Comparison of ENCODE assay signal across 18 cellular contexts in genomic region chr15:99720533-99720932, GRCh38. TPM values are rescaled to one million over a fixed set of nuclear protein-coding genes. Genes with fewer than 3 reads are reported as not detected.
DNase-seq lines count a peak whose midpoint lies in the region; ATAC-seq and FAIRE-seq lines count a peak whose summit lies in the region.
"Had no signal": no experiment of that assay in that cellular context is flagged by ENCODE, and none has a peak within 500 bp of the region (broad histone marks: within the 10 kb centered on the region; RNA-seq: fewer than 3 reads in every experiment).

No MANE protein-coding gene starts in this region.

- no peaks in the 10 kb centered on the region for H3K27me3 ChIP-seq in CD4-positive, alpha-beta memory T cell (ENCODE audit: insufficient read depth, low read length)
- H3K27me3 ChIP-seq: foreskin keratinocyte had no signal

- DNase-seq in CD4-positive, alpha-beta memory T cell: no peak
- DNase-seq in Jurkat, Clone E6-1 (ENCODE audit: low read depth, low spot score): peak; percentile 44
- DNase-seq in activated T-cell treated with anti-CD3 and anti-CD28 coated beads, Interleukin-2, amount 50 U/mL, for 72 hours: no peak
- no peak for DNase-seq in naive B cell
- DNase-seq in HTR-8/SVneo (ENCODE audit: insufficient read length, low spot score): no peak
- DNase-seq in SIG-M5 (lab: John Stamatoyannopoulos, UW): no peak
- DNase-seq in iPS-NIHi11 (ENCODE audit: low spot score): no peak
- DNase-seq: activated CD8-positive, alpha-beta memory T cell treated with anti-CD3 and anti-CD28 coated beads, Interleukin-2, amount 50 U/mL, for 48 hours; AML-193; amygdala; DMS79; foreskin keratinocyte; NCI-H2029 treated with DMSO at 0.1 percent for 48 hours; NCI-H526 had no signal

- H3K4me3 ChIP-seq in CD4-positive, alpha-beta memory T cell (ENCODE audit: low read length in 2 of 2): no peak overlapping the region
- H3K4me3 ChIP-seq in Jurkat, Clone E6-1 (ENCODE audit: low read length): no peak overlapping the region

- peak overlapping the region; percentile 19 to 88 (median 71) for H3K27ac Mint-ChIP-seq in CD4-positive, alpha-beta memory T cell
- H3K27ac Mint-ChIP-seq in activated T-cell treated with anti-CD3 and anti-CD28 coated beads, Interleukin-2, amount 50 U/mL, for 72 hours: peak overlapping the region; percentile 74
- peak overlapping the region; percentile 1 to 71 (median 32) for H3K27ac Mint-ChIP-seq in naive B cell
- H3K27ac Mint-ChIP-seq: type B pancreatic cell had no signal

- H3K9me3 ChIP-seq in CD4-positive, alpha-beta memory T cell (ENCODE audit: control insufficient read depth in 1 of 2, low read length in 2 of 2): no peaks in the 10 kb centered on the region

- H3K27ac ChIP-seq in CD4-positive, alpha-beta memory T cell (ENCODE audit: low read depth, low read length): no peak overlapping the region
- H3K27ac ChIP-seq: foreskin keratinocyte had no signal

- ATAC-seq in activated T-cell treated with anti-CD3 and anti-CD28 coated beads, Interleukin-2, amount 50 U/mL, for 72 hours (replicated peaks in 1 of 2): peak in 1 of 2 donors; percentile 49
- ATAC-seq in naive B cell (ENCODE audit: low read depth in 2 of 2): peak; percentile 48 to 56
- ATAC-seq in HG02763 (IDR thresholded peaks at IDR 0.05; ENCODE audit: unreplicated experiment): no peak
- ATAC-seq: foreskin keratinocyte had no signal

- FAIRE-seq in HTR-8/SVneo (lab: Jason Lieb, UNC): no peak
- FAIRE-seq: endometrium, RCC 7860 had no signal

- CTCF ChIA-PET in CD4-positive, alpha-beta memory T cell (lab: Charles Lee; ENCODE audit: partially characterized antibody): no interaction called here

- peaks cover 0 to 3% (median 0%) of the 10 kb centered on the region in 8 donors for H3K9me3 Mint-ChIP-seq in CD4-positive, alpha-beta memory T cell
- H3K9me3 Mint-ChIP-seq in activated T-cell treated with anti-CD3 and anti-CD28 coated beads, Interleukin-2, amount 50 U/mL, for 72 hours: no peaks in the 10 kb centered on the region
- no peaks in the 10 kb centered on the region for H3K9me3 Mint-ChIP-seq in naive B cell

- H3K4me1 ChIP-seq in CD4-positive, alpha-beta memory T cell (ENCODE audit: insufficient read depth, low read length): peaks cover 23% of the 10 kb centered on the region
- H3K4me1 ChIP-seq: foreskin keratinocyte had no signal

- POLR2A ChIA-PET in CD4-positive, alpha-beta memory T cell (lab: Charles Lee; ENCODE audit: partially characterized antibody): interaction anchor here (1.4 to 2.4 kb wide), 2 partner anchors 13 to 14 kb away, joined by 3 to 13 read pairs; partner anchors contain the start of gene LYSMD4

- H3K4me1 Mint-ChIP-seq in CD4-positive, alpha-beta memory T cell: peaks cover 23 to 32% (median 28%) of the 10 kb centered on the region in 4 donors
- peaks cover 42% of the 10 kb centered on the region for H3K4me1 Mint-ChIP-seq in activated T-cell treated with anti-CD3 and anti-CD28 coated beads, Interleukin-2, amount 50 U/mL, for 72 hours (ENCODE audit: low read depth)
- H3K4me1 Mint-ChIP-seq in naive B cell: peaks cover 29 to 34% (median 34%) of the 10 kb centered on the region in 3 donors

- H3K27me3 Mint-ChIP-seq in CD4-positive, alpha-beta memory T cell: no peaks in the 10 kb centered on the region
- no peaks in the 10 kb centered on the region for H3K27me3 Mint-ChIP-seq in activated T-cell treated with anti-CD3 and anti-CD28 coated beads, Interleukin-2, amount 50 U/mL, for 72 hours (ENCODE audit: low read depth)
- H3K27me3 Mint-ChIP-seq in naive B cell: no peaks in the 10 kb centered on the region
- H3K27me3 Mint-ChIP-seq: type B pancreatic cell had no signal

- no peaks in the 10 kb centered on the region for H3K36me3 ChIP-seq in CD4-positive, alpha-beta memory T cell (ENCODE audit: insufficient read depth, low read length)

- peak overlapping the region; percentile 45 to 84 (median 72) for H3K4me3 Mint-ChIP-seq in CD4-positive, alpha-beta memory T cell
- peak overlapping the region; percentile 50 to 70 for H3K4me3 Mint-ChIP-seq in activated T-cell treated with anti-CD3 and anti-CD28 coated beads, Interleukin-2, amount 50 U/mL, for 72 hours
- peak overlapping the region in 6 of 8 donors; percentile 49 to 81 (median 70) for H3K4me3 Mint-ChIP-seq in naive B cell
- H3K4me3 Mint-ChIP-seq: type B pancreatic cell had no signal

- peaks cover 0 to 3% of the 10 kb centered on the region in 2 donors for H3K36me3 Mint-ChIP-seq in CD4-positive, alpha-beta memory T cell
- peaks cover 0 to 2% of the 10 kb centered on the region in 2 donors for H3K36me3 Mint-ChIP-seq in activated T-cell treated with anti-CD3 and anti-CD28 coated beads, Interleukin-2, amount 50 U/mL, for 72 hours (ENCODE audit: insufficient read depth in 2 of 2)
- H3K36me3 Mint-ChIP-seq in naive B cell: peaks cover 0 to 2% of the 10 kb centered on the region in 2 donors

- intact Hi-C loops in CD4-positive, alpha-beta memory T cell (cut with micrococcal nuclease): loop anchor here (2.0 kb wide), 1 partner anchor 14 kb away; no protein-coding TSS in a partner anchor

RNA-seq across cellular contexts. Expression of gene LYSMD4, which starts 12.7 kb away (rescaled TPM):
- 10 to 100 TPM; 18.0 to 19.0 TPM for total RNA-seq in CD4-positive, alpha-beta memory T cell
- 1 to 10 TPM; 4.4 to 6.5 TPM for polyA plus RNA-seq in CD4-positive, alpha-beta memory T cell
- polyA plus RNA-seq in Jurkat, Clone E6-1 (2012; ENCODE audit: insufficient read depth, insufficient read length): 11.7 TPM
- total RNA-seq in activated T-cell treated with anti-CD3 and anti-CD28 coated beads, Interleukin-2, amount 50 U/mL, for 72 hours: 10 to 100 TPM in 1 of 2 donors, 1 to 10 TPM in 1; 9.7 to 11.7 TPM
- 1 to 10 TPM; 2.0 to 3.9 (median 2.9) TPM for polyA plus RNA-seq in naive B cell (ENCODE audit: low read depth in 6 of 6)
